8 cellular contexts compared by ENCODE assay signal in genomic region chr11:113305440-113306336, GRCh38. TPM values are rescaled to one million over a fixed set of nuclear protein-coding genes. Genes with fewer than 3 reads are reported as not detected.
DNase-seq lines count a peak whose midpoint lies in the region; ATAC-seq and TF ChIP-seq lines count a peak whose summit lies in the region.

No MANE protein-coding gene starts in this region.

- 43 to 50% (median 48%) methylated on average over 12 of the region's 12 CpGs for WGBS in heart left ventricle, 4 donors
- 43 to 45% (median 45%) methylated on average over 12 of the region's 12 CpGs for WGBS in psoas muscle, 3 donors

- no peaks in the 10 kb centered on the region for H3K4me1 Mint-ChIP-seq in CD8-positive, alpha-beta T cell (ENCODE audit: low read depth)

- in situ Hi-C loops in SK-MEL-5 (cut with HindIII; ENCODE audit: low pct_unique_long_range_greater_than_20kb, low sequenced_read_pairs), result no loop called here

- H2AFZ ChIP-seq in KMS-11 (ENCODE audit: low read depth), result no peak overlapping the region

- no peak overlapping the region for H3K4me3 ChIP-seq in CD8-positive, alpha-beta T cell (ENCODE audit: low read depth, low read length)
- no peak overlapping the region for H3K4me3 ChIP-seq in KMS-11 (IDR thresholded peaks at IDR 0.05; ENCODE audit: insufficient read depth, low read depth, low read length)
- H3K4me3 ChIP-seq in heart left ventricle, result no peak overlapping the region
- no peak overlapping the region for H3K4me3 ChIP-seq in psoas muscle

- no peak overlapping the region for H3K4me2 ChIP-seq in KMS-11

- POLR2A ChIA-PET in CD8-positive, alpha-beta T cell (lab: Charles Lee), result no interaction called here

- peak; percentile 80 for TF ChIP-seq CTCF in CD8-positive, alpha-beta T cell (IDR thresholded peaks at IDR 0.05)
- TF ChIP-seq CTCF in KMS-11 (conservative IDR thresholded peaks at IDR 0.05; ENCODE audit: low read depth, low read length) (peak; percentile 83), heart left ventricle (IDR thresholded peaks at IDR 0.05) (peak; percentile 76 to 94 (median 89)), psoas muscle (IDR thresholded peaks at IDR 0.05) (peak; percentile 95)

- no peaks in the 10 kb centered on the region for H3K9me3 Mint-ChIP-seq in CD8-positive, alpha-beta T cell

- CTCF ChIA-PET in CD8-positive, alpha-beta T cell (lab: Charles Lee), result interaction anchor here (0.7 to 3.6 kb wide), 17 partner anchors 8 to 496 kb away, joined by 3 to 25 read pairs (median 4); partner anchors contain the start of genes TTC12 and ZW10

- H3K4me3 Mint-ChIP-seq in CD8-positive, alpha-beta T cell, result no peak overlapping the region

- H4K20me1 ChIP-seq in KMS-11 (ENCODE audit: insufficient read depth), result no peaks in the 10 kb centered on the region

- H3K27me3 ChIP-seq in CD8-positive, alpha-beta T cell (ENCODE audit: insufficient read depth, low read length), result no peaks in the 10 kb centered on the region
- H3K27me3 ChIP-seq in KMS-11 (ENCODE audit: insufficient read depth, low read depth) (no peaks in the 10 kb centered on the region), heart left ventricle (no peaks in the 10 kb centered on the region), psoas muscle (ENCODE audit: insufficient read depth in 3 of 3, low read length in 2 of 3) (no peaks in the 10 kb centered on the region)

- H3K27ac ChIP-seq in CD8-positive, alpha-beta T cell (ENCODE audit: low read depth, low read length), result no peak overlapping the region
- H3K27ac ChIP-seq in KMS-11, result no peak overlapping the region
- H3K27ac ChIP-seq in heart left ventricle, result no peak overlapping the region
- H3K27ac ChIP-seq in psoas muscle, result no peak overlapping the region

- no peaks in the 10 kb centered on the region for H3K36me3 ChIP-seq in CD8-positive, alpha-beta T cell (ENCODE audit: insufficient read depth, low read length)
- no peaks in the 10 kb centered on the region for H3K36me3 ChIP-seq in KMS-11 (ENCODE audit: insufficient read depth)
- H3K36me3 ChIP-seq in heart left ventricle, result no peaks in the 10 kb centered on the region
- no peaks in the 10 kb centered on the region for H3K36me3 ChIP-seq in psoas muscle (ENCODE audit: insufficient read depth in 1 of 2, low read depth in 1 of 2)

- no peak for TF ChIP-seq POLR2A in heart left ventricle (IDR thresholded peaks at IDR 0.05)

- no peaks in the 10 kb centered on the region for H3K4me1 ChIP-seq in CD8-positive, alpha-beta T cell (ENCODE audit: insufficient read depth, low read length)
- H3K4me1 ChIP-seq in KMS-11 (ENCODE audit: low read depth, poor library complexity, severe bottlenecking) (no peaks in the 10 kb centered on the region), heart left ventricle (no peaks in the 10 kb centered on the region), psoas muscle (no peaks in the 10 kb centered on the region)

- no peak overlapping the region for H3K9ac ChIP-seq in KMS-11

- intact Hi-C loops in CD8-positive, alpha-beta T cell (cut with DNase I, micrococcal nuclease), result loop anchor here (1.0 to 2.0 kb wide), 4 partner anchors 227 to 957 kb away; no protein-coding TSS in a partner anchor
- intact Hi-C loops in heart left ventricle (cut with DNase I) (loop anchor here (1.0 to 10.0 kb wide), 9 partner anchors 225 to 492 kb away; no protein-coding TSS in a partner anchor), psoas muscle (cut with DNase I) (loop anchor here (1.0 to 10.0 kb wide), 5 partner anchors 227 to 489 kb away; no protein-coding TSS in a partner anchor)

- H3K79me2 ChIP-seq in KMS-11 (ENCODE audit: insufficient read depth, low read depth), result no peaks in the 10 kb centered on the region

- H3K27ac Mint-ChIP-seq in CD8-positive, alpha-beta T cell, result no peak overlapping the region

- peak; percentile 44 to 83 (median 63) for DNase-seq in CD8-positive, alpha-beta T cell
- DNase-seq in SK-MEL-5 (ENCODE audit: low read depth, low spot score), result peak; percentile 63
- peak; percentile 76 for DNase-seq in activated naive CD4-positive, alpha-beta T cell treated with anti-CD3 and anti-CD28 coated beads, Interleukin-2, amount 50 U/mL, for 16 hours
- DNase-seq in heart left ventricle, result peak; percentile 58 to 85 (median 74)
- DNase-seq in psoas muscle, result peak; percentile 76 to 87

- H3K27me3 Mint-ChIP-seq in CD8-positive, alpha-beta T cell (ENCODE audit: low read depth), result peaks cover 8% of the 10 kb centered on the region

- H3K9me3 ChIP-seq in CD8-positive, alpha-beta T cell (ENCODE audit: low read length), result no peaks in the 10 kb centered on the region
- H3K9me3 ChIP-seq in heart left ventricle, result no peaks in the 10 kb centered on the region
- H3K9me3 ChIP-seq in psoas muscle, result no peaks in the 10 kb centered on the region

- H3K36me3 Mint-ChIP-seq in CD8-positive, alpha-beta T cell, result no peaks in the 10 kb centered on the region

- peak; percentile 79 for ATAC-seq in CD8-positive, alpha-beta T cell
- ATAC-seq in GM19452 (IDR thresholded peaks at IDR 0.05; ENCODE audit: unreplicated experiment), result peak; percentile 91
- peak; percentile 88 to 93 (median 91) for ATAC-seq in heart left ventricle
- ATAC-seq in psoas muscle, result peak; percentile 92 to 99 (median 94)
- ATAC-seq in HG03442 (IDR thresholded peaks at IDR 0.05; ENCODE audit: unreplicated experiment), result no peak

RNA-seq across cellular contexts. Expression of gene TTC12, which starts 8.7 kb away (rescaled TPM):
- total RNA-seq in CD8-positive, alpha-beta T cell, result 10 to 100 TPM in 1 of 2 experiments, 1 to 10 TPM in 1; 8.6 to 10.8 TPM
- total RNA-seq in SK-MEL-5 (2014; rRNA removed; shearing (Covaris generic)), result 19.5 and 20.8 TPM in 2 replicates
- polyA plus RNA-seq in SK-MEL-5 (2015; cell fraction: cytosol; rRNA removed), result 7.3 and 8.9 TPM in 2 replicates
- 43.8 and 55.1 TPM in 2 replicates for polyA plus RNA-seq in SK-MEL-5 (2015; cell fraction: nucleus; rRNA removed)
- total RNA-seq in heart left ventricle, result 10 to 100 TPM in 3 of 9 donors, 1 to 10 TPM in 6; 3.5 to 11.9 (median 7.9) TPM
- 1 to 10 TPM; 2.7 to 3.8 TPM for polyA plus RNA-seq in heart left ventricle
- total RNA-seq in psoas muscle, result 1 to 10 TPM; 3.2 to 7.7 (median 6.0) TPM
- polyA plus RNA-seq in psoas muscle, result 1 to 10 TPM; 2.5 to 3.9 (median 2.7) TPM
